ENCODE assay signal across 1 cellular context in the genomic region with DNA sequence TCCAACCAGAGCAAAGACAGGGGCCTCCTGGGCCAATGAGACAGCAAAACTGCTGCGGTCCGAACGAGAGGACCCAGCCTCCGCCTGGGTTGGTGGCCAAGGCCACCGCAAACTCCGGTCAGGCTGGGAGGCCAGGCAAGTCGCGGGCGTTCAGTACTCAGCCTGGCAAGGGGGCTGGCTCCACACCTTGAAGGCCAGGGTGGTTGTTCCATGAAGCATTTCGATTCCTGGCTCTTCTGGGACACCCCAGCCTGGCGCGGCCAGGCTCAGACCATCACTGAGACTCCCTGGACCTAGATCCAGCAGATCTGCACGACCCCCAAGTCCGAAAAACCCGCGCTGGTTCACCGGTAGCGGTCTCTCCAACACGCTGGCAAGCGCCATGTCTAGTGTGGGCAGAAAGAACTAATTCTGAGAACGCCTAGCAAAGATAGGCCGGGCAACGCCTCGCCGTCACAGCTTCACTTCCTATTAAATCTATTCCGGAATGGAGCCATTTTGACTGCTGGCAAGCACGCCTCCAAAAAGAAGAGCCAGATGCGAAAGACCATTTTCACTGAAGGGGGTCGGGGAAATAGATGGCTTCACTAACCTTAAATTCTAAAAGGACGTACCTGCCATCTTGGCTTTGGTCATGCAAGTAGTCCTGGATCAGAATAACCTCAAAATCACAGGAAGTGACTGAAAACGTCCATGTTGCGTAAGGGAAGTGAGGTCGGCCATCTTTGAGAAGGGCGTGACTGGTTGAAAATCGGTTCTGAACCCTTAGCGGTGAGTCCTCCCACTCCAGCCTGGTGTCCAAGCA.
TF ChIP-seq lines count a peak whose summit lies in the region.

A gene (minus strand): TSS at position 403 of the 805 bp plus-strand sequence. CDS start 19 bp downstream, at position 384.

TF ChIP-seq in HepG2, 621 proteins besides CTCF, POLR2A, EP300 and RAD21 (continued from another document and continues in another):
- TF ChIP-seq, protein P1, sequence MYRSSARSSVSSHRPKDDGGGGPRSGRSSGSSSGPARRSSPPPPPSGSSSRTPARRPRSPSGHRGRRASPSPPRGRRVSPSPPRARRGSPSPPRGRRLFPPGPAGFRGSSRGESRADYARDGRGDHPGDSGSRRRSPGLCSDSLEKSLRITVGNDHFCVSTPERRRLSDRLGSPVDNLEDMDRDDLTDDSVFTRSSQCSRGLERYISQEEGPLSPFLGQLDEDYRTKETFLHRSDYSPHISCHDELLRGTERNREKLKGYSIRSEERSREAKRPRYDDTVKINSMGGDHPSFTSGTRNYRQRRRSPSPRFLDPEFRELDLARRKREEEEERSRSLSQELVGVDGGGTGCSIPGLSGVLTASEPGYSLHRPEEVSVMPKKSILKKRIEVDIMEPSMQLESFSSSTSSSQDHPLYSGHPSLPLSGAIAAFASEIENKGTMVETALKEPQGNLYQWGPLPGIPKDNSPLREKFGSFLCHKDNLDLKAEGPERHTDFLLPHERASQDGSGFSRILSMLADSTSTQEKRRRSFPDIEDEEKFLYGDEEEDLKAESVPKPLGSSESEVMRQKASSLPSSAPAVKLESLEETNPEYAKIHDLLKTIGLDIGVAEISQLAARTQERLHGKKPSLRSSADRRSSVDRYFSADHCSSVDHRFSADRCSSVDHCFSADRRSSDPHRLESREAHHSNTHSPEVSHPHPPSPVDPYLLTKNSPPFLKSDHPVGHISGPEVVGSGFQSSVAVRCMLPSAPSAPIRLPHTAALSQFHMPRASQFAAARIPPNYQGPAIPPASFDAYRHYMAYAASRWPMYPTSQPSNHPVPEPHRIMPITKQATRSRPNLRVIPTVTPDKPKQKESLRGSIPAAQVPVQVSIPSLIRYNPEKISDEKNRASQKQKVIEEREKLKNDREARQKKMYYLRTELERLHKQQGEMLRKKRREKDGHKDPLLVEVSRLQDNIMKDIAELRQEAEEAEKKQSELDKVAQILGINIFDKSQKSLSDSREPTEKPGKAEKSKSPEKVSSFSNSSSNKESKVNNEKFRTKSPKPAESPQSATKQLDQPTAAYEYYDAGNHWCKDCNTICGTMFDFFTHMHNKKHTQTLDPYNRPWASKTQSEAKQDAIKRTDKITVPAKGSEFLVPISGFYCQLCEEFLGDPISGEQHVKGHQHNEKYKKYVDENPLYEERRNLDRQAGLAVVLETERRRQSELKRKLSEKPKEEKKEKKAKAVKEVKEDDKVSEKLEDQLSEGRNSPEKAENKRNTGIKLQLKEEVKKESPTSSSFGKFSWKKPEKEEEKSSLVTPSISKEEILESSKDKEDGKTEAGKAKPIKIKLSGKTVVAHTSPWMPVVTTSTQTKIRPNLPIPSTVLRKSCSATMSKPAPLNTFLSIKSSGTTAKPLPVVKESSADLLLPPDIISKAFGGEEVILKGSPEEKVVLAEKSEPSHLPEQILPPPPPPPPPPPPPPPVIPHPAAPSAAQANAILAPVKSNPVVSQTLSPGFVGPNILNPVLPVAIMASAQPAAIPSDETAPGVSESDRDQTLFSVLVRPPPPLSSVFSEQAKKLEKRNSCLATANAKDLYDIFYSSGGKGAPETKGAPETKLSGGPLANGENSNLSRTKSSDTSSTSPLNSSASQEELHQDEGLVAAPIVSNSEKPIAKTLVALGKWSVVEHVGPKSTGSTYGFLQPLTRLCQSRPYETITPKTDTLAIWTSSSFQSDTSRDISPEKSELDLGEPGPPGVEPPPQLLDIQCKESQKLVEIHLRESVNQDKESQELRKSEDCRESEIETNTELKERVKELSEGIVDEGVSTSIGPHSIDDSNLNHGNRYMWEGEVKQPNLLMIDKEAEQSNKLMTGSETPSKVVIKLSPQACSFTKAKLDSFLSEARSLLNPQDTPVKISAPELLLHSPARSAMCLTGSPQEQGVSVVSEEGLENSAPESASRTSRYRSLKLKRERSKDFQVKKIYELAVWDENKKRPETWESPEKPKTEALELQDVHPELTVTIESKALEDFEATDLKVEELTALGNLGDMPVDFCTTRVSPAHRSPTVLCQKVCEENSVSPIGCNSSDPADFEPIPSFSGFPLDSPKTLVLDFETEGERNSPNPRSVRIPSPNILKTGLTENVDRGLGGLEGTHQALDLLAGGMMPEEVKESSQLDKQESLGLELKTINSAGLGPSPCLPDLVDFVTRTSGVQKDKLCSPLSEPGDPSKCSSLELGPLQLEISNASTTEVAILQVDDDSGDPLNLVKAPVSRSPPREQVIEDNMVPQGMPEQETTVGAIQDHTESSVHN (CRISPR knock-in tag; IDR thresholded peaks at IDR 0.05), result peak; percentile 51; the same call in 1 of the 2 replicates
- TF ChIP-seq, protein P2, sequence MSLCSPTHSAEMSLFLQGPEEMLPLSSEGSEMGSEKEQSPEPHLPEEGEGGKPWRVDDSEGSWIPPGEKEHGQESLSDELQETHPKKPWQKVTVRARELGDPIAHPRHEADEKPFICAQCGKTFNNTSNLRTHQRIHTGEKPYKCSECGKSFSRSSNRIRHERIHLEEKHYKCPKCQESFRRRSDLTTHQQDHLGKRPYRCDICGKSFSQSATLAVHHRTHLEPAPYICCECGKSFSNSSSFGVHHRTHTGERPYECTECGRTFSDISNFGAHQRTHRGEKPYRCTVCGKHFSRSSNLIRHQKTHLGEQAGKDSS (CRISPR knock-in tag; IDR thresholded peaks at IDR 0.05; ENCODE audit: borderline replicate concordance, low read depth), result peak; percentile 86; the same call in 1 of the 2 replicates
- peak; percentile 96 for TF ChIP-seq TARDBP (CRISPR knock-in tag; IDR thresholded peaks at IDR 0.05)
- TF ChIP-seq ZBTB38 (CRISPR knock-in tag; IDR thresholded peaks at IDR 0.05), result peak; percentile 94
- peak; percentile 99 for TF ChIP-seq ATF1 (CRISPR knock-in tag; IDR thresholded peaks at IDR 0.05)
- TF ChIP-seq, protein P3, sequence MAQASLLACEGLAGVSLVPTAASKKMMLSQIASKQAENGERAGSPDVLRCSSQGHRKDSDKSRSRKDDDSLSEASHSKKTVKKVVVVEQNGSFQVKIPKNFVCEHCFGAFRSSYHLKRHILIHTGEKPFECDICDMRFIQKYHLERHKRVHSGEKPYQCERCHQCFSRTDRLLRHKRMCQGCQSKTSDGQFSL (CRISPR knock-in tag; IDR thresholded peaks at IDR 0.05), result no peak
- TF ChIP-seq RFX5 (IDR thresholded peaks at IDR 0.05; ENCODE audit: low read depth, low read length), result peak; percentile 87
- TF ChIP-seq, protein P4, sequence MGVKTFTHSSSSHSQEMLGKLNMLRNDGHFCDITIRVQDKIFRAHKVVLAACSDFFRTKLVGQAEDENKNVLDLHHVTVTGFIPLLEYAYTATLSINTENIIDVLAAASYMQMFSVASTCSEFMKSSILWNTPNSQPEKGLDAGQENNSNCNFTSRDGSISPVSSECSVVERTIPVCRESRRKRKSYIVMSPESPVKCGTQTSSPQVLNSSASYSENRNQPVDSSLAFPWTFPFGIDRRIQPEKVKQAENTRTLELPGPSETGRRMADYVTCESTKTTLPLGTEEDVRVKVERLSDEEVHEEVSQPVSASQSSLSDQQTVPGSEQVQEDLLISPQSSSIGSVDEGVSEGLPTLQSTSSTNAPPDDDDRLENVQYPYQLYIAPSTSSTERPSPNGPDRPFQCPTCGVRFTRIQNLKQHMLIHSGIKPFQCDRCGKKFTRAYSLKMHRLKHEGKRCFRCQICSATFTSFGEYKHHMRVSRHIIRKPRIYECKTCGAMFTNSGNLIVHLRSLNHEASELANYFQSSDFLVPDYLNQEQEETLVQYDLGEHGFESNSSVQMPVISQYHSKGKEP (CRISPR knock-in tag; IDR thresholded peaks at IDR 0.05), result peak; percentile 86; the same call in 1 of the 2 replicates
- TF ChIP-seq AGO2 (optimal IDR thresholded peaks at IDR 0.05; ENCODE audit: low read depth, low read length), result peak; percentile 94
- peak; percentile 96 for TF ChIP-seq SNAPC2 (CRISPR knock-in tag; IDR thresholded peaks at IDR 0.05)
- TF ChIP-seq, protein P5, sequence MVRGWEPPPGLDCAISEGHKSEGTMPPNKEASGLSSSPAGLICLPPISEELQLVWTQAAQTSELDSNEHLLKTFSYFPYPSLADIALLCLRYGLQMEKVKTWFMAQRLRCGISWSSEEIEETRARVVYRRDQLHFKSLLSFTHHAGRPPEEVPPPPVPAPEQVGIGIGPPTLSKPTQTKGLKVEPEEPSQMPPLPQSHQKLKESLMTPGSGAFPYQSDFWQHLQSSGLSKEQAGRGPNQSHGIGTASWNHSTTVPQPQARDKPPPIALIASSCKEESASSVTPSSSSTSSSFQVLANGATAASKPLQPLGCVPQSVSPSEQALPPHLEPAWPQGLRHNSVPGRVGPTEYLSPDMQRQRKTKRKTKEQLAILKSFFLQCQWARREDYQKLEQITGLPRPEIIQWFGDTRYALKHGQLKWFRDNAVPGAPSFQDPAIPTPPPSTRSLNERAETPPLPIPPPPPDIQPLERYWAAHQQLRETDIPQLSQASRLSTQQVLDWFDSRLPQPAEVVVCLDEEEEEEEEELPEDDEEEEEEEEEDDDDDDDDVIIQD (CRISPR knock-in tag; IDR thresholded peaks at IDR 0.05; ENCODE audit: low read depth), result peak; percentile 94
- TF ChIP-seq RFX3 (CRISPR knock-in tag; IDR thresholded peaks at IDR 0.05), result peak; percentile 87; the same call in 1 of the 2 replicates
- TF ChIP-seq, protein P6, sequence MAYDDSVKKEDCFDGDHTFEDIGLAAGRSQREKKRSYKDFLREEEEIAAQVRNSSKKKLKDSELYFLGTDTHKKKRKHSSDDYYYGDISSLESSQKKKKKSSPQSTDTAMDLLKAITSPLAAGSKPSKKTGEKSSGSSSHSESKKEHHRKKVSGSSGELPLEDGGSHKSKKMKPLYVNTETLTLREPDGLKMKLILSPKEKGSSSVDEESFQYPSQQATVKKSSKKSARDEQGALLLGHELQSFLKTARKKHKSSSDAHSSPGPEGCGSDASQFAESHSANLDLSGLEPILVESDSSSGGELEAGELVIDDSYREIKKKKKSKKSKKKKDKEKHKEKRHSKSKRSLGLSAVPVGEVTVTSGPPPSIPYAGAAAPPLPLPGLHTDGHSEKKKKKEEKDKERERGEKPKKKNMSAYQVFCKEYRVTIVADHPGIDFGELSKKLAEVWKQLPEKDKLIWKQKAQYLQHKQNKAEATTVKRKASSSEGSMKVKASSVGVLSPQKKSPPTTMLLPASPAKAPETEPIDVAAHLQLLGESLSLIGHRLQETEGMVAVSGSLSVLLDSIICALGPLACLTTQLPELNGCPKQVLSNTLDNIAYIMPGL (CRISPR knock-in tag; IDR thresholded peaks at IDR 0.05; ENCODE audit: borderline replicate concordance in 1 of 2, low read depth in 1 of 2), result peak; percentile 90 to 96
- TF ChIP-seq RELA (CRISPR knock-in tag; IDR thresholded peaks at IDR 0.05), result peak; percentile 8; the same call in 1 of the 2 replicates
- peak; percentile 57; the same call in 1 of the 2 replicates for TF ChIP-seq CBFB (CRISPR knock-in tag; IDR thresholded peaks at IDR 0.05)
- TF ChIP-seq MTA1 (CRISPR knock-in tag; IDR thresholded peaks at IDR 0.05; ENCODE audit: borderline replicate concordance), result peak; percentile 87; the same call in 1 of the 2 replicates
- TF ChIP-seq, protein P7, sequence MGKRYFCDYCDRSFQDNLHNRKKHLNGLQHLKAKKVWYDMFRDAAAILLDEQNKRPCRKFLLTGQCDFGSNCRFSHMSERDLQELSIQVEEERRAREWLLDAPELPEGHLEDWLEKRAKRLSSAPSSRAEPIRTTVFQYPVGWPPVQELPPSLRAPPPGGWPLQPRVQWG (CRISPR knock-in tag; IDR thresholded peaks at IDR 0.05; ENCODE audit: borderline replicate concordance, low read depth), result no peak
- peak; percentile 85 for TF ChIP-seq SP4 (CRISPR knock-in tag; IDR thresholded peaks at IDR 0.05)
- no peak for TF ChIP-seq SMARCC2 (IDR thresholded peaks at IDR 0.05)
- TF ChIP-seq, protein P8, sequence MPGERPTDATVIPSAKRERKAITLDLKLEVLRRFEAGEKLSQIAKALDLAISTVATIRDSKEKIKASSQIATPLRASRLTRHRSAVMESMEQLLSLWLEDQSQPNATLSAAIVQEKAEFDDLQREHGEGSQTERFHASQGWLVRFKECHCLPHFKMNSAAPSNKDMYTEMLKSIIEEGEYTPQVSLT (CRISPR knock-in tag; IDR thresholded peaks at IDR 0.05; ENCODE audit: borderline replicate concordance, low read depth), result peak; percentile 79; the same call in 1 of the 2 replicates
- peak; percentile 83; the same call in 1 of the 2 replicates for TF ChIP-seq CC2D1A (CRISPR knock-in tag; IDR thresholded peaks at IDR 0.05)
- TF ChIP-seq, protein P9, sequence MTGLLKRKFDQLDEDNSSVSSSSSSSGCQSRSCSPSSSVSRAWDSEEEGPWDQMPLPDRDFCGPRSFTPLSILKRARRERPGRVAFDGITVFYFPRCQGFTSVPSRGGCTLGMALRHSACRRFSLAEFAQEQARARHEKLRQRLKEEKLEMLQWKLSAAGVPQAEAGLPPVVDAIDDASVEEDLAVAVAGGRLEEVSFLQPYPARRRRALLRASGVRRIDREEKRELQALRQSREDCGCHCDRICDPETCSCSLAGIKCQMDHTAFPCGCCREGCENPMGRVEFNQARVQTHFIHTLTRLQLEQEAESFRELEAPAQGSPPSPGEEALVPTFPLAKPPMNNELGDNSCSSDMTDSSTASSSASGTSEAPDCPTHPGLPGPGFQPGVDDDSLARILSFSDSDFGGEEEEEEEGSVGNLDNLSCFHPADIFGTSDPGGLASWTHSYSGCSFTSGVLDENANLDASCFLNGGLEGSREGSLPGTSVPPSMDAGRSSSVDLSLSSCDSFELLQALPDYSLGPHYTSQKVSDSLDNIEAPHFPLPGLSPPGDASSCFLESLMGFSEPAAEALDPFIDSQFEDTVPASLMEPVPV (CRISPR knock-in tag; IDR thresholded peaks at IDR 0.05), result peak; percentile 88
- TF ChIP-seq ZFY (CRISPR knock-in tag; IDR thresholded peaks at IDR 0.05), result peak; percentile 99
- peak; percentile 100 for TF ChIP-seq ZNF263 (CRISPR knock-in tag; IDR thresholded peaks at IDR 0.05)
- TF ChIP-seq, protein P10, sequence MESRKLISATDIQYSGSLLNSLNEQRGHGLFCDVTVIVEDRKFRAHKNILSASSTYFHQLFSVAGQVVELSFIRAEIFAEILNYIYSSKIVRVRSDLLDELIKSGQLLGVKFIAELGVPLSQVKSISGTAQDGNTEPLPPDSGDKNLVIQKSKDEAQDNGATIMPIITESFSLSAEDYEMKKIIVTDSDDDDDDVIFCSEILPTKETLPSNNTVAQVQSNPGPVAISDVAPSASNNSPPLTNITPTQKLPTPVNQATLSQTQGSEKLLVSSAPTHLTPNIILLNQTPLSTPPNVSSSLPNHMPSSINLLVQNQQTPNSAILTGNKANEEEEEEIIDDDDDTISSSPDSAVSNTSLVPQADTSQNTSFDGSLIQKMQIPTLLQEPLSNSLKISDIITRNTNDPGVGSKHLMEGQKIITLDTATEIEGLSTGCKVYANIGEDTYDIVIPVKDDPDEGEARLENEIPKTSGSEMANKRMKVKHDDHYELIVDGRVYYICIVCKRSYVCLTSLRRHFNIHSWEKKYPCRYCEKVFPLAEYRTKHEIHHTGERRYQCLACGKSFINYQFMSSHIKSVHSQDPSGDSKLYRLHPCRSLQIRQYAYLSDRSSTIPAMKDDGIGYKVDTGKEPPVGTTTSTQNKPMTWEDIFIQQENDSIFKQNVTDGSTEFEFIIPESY (CRISPR knock-in tag; IDR thresholded peaks at IDR 0.05), result 0 out of 2 replicates have a peak, but pooled peaks have one; percentile 64
- TF ChIP-seq SIX4 (CRISPR knock-in tag; IDR thresholded peaks at IDR 0.05), result peak; percentile 67; the same call in 1 of the 2 replicates
- TF ChIP-seq SETDB1 (CRISPR knock-in tag; IDR thresholded peaks at IDR 0.05; ENCODE audit: borderline replicate concordance), result no peak
- TF ChIP-seq, protein P11, sequence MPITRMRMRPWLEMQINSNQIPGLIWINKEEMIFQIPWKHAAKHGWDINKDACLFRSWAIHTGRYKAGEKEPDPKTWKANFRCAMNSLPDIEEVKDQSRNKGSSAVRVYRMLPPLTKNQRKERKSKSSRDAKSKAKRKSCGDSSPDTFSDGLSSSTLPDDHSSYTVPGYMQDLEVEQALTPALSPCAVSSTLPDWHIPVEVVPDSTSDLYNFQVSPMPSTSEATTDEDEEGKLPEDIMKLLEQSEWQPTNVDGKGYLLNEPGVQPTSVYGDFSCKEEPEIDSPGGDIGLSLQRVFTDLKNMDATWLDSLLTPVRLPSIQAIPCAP (CRISPR knock-in tag; IDR thresholded peaks at IDR 0.05; ENCODE audit: low read depth), result peak; percentile 91; the same call in 1 of the 2 replicates
